Comparison of ENCODE assay signal across 17 cellular contexts in the genomic region with DNA sequence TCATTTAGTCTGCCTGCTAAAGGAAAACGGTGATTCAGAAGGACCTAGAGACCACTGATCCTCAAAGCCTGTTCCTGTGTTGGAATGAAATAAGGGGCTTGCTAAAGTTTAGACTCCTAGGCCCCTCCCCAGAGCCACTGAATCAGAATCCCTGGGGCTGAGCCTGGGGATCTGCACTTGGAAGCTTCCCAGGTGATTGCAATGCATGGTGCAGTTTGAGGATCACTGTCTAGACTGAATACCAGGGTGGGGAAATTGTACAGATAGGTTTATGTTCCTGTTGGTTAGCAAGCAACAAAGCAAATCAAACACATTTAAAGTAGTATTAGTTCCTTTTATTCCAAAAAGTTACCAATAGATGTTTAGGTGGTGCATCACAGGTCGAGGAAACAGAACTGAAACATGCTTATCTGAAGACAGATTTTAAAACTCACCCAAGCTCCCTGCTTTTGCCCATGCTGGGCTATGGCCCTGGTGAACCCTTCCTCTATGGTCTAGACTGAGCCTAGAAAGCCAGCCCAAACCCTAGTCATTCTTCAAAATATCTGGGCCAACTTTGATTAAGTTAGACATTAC.
"Had no signal": no experiment of that assay in that cellular context is flagged by ENCODE, and none has a peak within 500 bp of the region (broad histone marks: within the 10 kb centered on the region; RNA-seq: fewer than 3 reads in every experiment).

No MANE protein-coding gene starts in this region.

- H3K9me3 Mint-ChIP-seq: activated CD4-positive, alpha-beta T cell treated with anti-CD3 and anti-CD28 coated beads, Interleukin-2, amount 10 ng/mL, durations not matched to agents 24 days and 14 days; neural progenitor cell; T-cell had no signal

- DNase-seq: activated CD4-positive, alpha-beta T cell treated with anti-CD3 and anti-CD28 coated beads, Interleukin-2, amount 10 ng/mL, durations not matched to agents 24 days and 14 days; activated CD8-positive, alpha-beta memory T cell treated with anti-CD3 and anti-CD28 coated beads for 24 hours; activated naive CD4-positive, alpha-beta T cell treated with anti-CD3 and anti-CD28 coated beads, Interleukin-2, amount 50 U/mL, for 16 hours; amniotic stem cell; brain microvascular endothelial cell; dorsolateral prefrontal cortex; foreskin fibroblast; islet precursor cell; left lung; ovary; T-cell; WERI-Rb-1 had no signal

- H3K9me3 ChIP-seq: left lung, ovary, tibial nerve had no signal

- H3K27ac Mint-ChIP-seq: neural progenitor cell had no signal

- H3K4me3 ChIP-seq: dorsolateral prefrontal cortex, left lung, neural progenitor cell, ovary, skin epidermis, tibial nerve had no signal

- H3K27me3 ChIP-seq: brain microvascular endothelial cell, dorsolateral prefrontal cortex, left lung, neural progenitor cell, ovary, tibial nerve had no signal

- FAIRE-seq: endometrium had no signal

- H2AFZ ChIP-seq: neural progenitor cell had no signal

- H3K4me3 Mint-ChIP-seq: activated CD4-positive, alpha-beta T cell treated with anti-CD3 and anti-CD28 coated beads, Interleukin-2, amount 10 ng/mL, durations not matched to agents 24 days and 14 days; neural progenitor cell; T-cell had no signal

- ATAC-seq: esophagus mucosa, left lung, T-cell had no signal

- H3K9ac ChIP-seq: neural progenitor cell had no signal

- H3K27me3 Mint-ChIP-seq: activated CD4-positive, alpha-beta T cell treated with anti-CD3 and anti-CD28 coated beads, Interleukin-2, amount 10 ng/mL, durations not matched to agents 24 days and 14 days; T-cell had no signal

- H3K36me3 ChIP-seq: neural progenitor cell, ovary had no signal

- H3K27ac ChIP-seq: brain microvascular endothelial cell, dorsolateral prefrontal cortex, left lung, neural progenitor cell, ovary, skin epidermis, tibial nerve, WERI-Rb-1 had no signal

- H3K4me2 ChIP-seq: neural progenitor cell had no signal
